8 cellular contexts compared by ENCODE assay signal in the genomic region with DNA sequence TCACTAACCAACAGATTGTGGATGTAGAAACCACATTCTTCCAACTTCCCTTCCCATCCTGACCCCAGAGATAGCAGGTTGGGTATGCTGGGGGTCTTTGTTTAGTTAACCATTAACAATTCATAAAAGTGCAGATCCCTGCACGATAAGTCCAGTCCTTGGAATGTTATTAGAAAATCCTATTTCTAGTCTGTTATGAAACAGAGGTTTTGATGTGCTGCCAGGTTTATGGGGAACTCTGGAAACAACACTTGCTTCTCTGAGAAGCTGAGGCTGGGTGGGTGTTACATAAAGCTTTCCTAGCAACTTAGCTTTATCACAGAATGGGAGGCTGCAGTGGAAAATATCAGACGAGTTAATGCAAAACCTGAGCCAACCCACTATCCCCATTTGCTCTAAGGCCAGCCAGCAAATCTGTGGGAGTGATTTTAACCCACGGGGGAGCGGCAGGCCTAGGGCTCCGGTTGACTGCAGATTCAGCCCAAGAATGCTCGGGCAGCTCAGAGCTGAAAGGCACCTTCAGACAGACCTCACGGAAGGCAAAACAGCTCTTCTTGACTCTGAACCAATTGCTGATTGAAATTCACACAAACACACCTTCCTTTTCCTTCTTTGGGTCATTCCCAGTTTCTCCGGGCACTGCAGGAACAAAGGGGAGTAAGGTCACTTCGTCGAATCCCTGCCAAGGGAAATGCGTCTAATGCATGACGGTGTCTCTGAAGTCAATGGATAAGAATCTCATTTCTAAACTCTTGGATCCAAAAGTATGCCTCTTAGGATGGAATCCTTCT.
A peak's percentile ranks its signal among the peaks of the same experiment; 100 is the strongest.
DNase-seq lines count a peak whose midpoint lies in the region; ATAC-seq lines count a peak whose summit lies in the region.

No MANE protein-coding gene starts in this region.

- peak; percentile 72 for DNase-seq in GM03348 (ENCODE audit: low spot score)
- DNase-seq in activated T-helper 1 cell treated with anti-CD3 and anti-CD28 coated beads, Interleukin-12 subunit alpha, Interleukin-12 subunit beta, Interleukin-2, Interleukin-4 antibody, amounts not matched to agents 30 ng/mL and 10 ng/mL and 1 ng/mL, durations not matched to agents 14 hours and 24 hours and 36 hours (ENCODE audit: low spot score), result no peak
- peak; percentile 69 for DNase-seq in Right ventricle myocardium superior
- DNase-seq in retina, result peak; percentile 54
- DNase-seq in COR-L47 (lab: John Stamatoyannopoulos, UW), result no peak
- DNase-seq in NCI-H345 treated with DMSO at 0.1 percent for 48 hours (lab: John Stamatoyannopoulos, UW; ENCODE audit: unreplicated experiment), result no peak

- ATAC-seq in Right ventricle myocardium superior (ENCODE audit: poor library complexity) (peak; percentile 11), HG03045 (IDR thresholded peaks at IDR 0.05; ENCODE audit: unreplicated experiment) (no peak), GM19351 (IDR thresholded peaks at IDR 0.05; ENCODE audit: unreplicated experiment) (no peak)

- H3K4me3 Mint-ChIP-seq in activated T-helper 1 cell treated with anti-CD3 and anti-CD28 coated beads, Interleukin-12 subunit alpha, Interleukin-12 subunit beta, Interleukin-2, Interleukin-4 antibody, amounts not matched to agents 30 ng/mL and 10 ng/mL and 1 ng/mL, durations not matched to agents 14 hours and 24 hours and 36 hours, result peak overlapping the region; percentile 24

- peaks cover 1% of the 10 kb centered on the region for H3K36me3 Mint-ChIP-seq in activated T-helper 1 cell treated with anti-CD3 and anti-CD28 coated beads, Interleukin-12 subunit alpha, Interleukin-12 subunit beta, Interleukin-2, Interleukin-4 antibody, amounts not matched to agents 30 ng/mL and 10 ng/mL and 1 ng/mL, durations not matched to agents 14 hours and 24 hours and 36 hours (ENCODE audit: low read depth)

- H3K27me3 Mint-ChIP-seq in activated T-helper 1 cell treated with anti-CD3 and anti-CD28 coated beads, Interleukin-12 subunit alpha, Interleukin-12 subunit beta, Interleukin-2, Interleukin-4 antibody, amounts not matched to agents 30 ng/mL and 10 ng/mL and 1 ng/mL, durations not matched to agents 14 hours and 24 hours and 36 hours (ENCODE audit: insufficient read depth), result peaks cover 5% of the 10 kb centered on the region

- intact Hi-C loops in activated T-helper 1 cell treated with anti-CD3 and anti-CD28 coated beads, Interleukin-12 subunit alpha, Interleukin-12 subunit beta, Interleukin-2, Interleukin-4 antibody, amounts not matched to agents 30 ng/mL and 10 ng/mL and 1 ng/mL, durations not matched to agents 14 hours and 24 hours and 36 hours (cut with micrococcal nuclease), result no loop called here
- intact Hi-C loops in Right ventricle myocardium superior (cut with DNase I), result loop anchor here (5.0 to 10.0 kb wide), 5 partner anchors 163 to 276 kb away; no protein-coding TSS in a partner anchor

- H3K4me1 Mint-ChIP-seq in activated T-helper 1 cell treated with anti-CD3 and anti-CD28 coated beads, Interleukin-12 subunit alpha, Interleukin-12 subunit beta, Interleukin-2, Interleukin-4 antibody, amounts not matched to agents 30 ng/mL and 10 ng/mL and 1 ng/mL, durations not matched to agents 14 hours and 24 hours and 36 hours (ENCODE audit: low read depth), result peaks cover 64% of the 10 kb centered on the region

- H3K9me3 Mint-ChIP-seq in activated T-helper 1 cell treated with anti-CD3 and anti-CD28 coated beads, Interleukin-12 subunit alpha, Interleukin-12 subunit beta, Interleukin-2, Interleukin-4 antibody, amounts not matched to agents 30 ng/mL and 10 ng/mL and 1 ng/mL, durations not matched to agents 14 hours and 24 hours and 36 hours, result no peaks in the 10 kb centered on the region

- peak overlapping the region; percentile 97 for H3K27ac Mint-ChIP-seq in activated T-helper 1 cell treated with anti-CD3 and anti-CD28 coated beads, Interleukin-12 subunit alpha, Interleukin-12 subunit beta, Interleukin-2, Interleukin-4 antibody, amounts not matched to agents 30 ng/mL and 10 ng/mL and 1 ng/mL, durations not matched to agents 14 hours and 24 hours and 36 hours

Comparison
In these comparisons a context has a peak if more than half of its experiments do, and no peak if none do; other contexts are left out.
1. DNase-seq: peak in GM03348 (single experiment), Right ventricle myocardium superior (single experiment) and retina (single experiment); none in activated T-helper 1 cell treated with anti-CD3 and anti-CD28 coated beads, Interleukin-12 subunit alpha, Interleukin-12 subunit beta, Interleukin-2, Interleukin-4 antibody, amounts not matched to agents 30 ng/mL and 10 ng/mL and 1 ng/mL, durations not matched to agents 14 hours and 24 hours and 36 hours (single experiment), COR-L47 (single experiment) and NCI-H345 treated with DMSO at 0.1 percent for 48 hours (single experiment).